In the genomic region with DNA sequence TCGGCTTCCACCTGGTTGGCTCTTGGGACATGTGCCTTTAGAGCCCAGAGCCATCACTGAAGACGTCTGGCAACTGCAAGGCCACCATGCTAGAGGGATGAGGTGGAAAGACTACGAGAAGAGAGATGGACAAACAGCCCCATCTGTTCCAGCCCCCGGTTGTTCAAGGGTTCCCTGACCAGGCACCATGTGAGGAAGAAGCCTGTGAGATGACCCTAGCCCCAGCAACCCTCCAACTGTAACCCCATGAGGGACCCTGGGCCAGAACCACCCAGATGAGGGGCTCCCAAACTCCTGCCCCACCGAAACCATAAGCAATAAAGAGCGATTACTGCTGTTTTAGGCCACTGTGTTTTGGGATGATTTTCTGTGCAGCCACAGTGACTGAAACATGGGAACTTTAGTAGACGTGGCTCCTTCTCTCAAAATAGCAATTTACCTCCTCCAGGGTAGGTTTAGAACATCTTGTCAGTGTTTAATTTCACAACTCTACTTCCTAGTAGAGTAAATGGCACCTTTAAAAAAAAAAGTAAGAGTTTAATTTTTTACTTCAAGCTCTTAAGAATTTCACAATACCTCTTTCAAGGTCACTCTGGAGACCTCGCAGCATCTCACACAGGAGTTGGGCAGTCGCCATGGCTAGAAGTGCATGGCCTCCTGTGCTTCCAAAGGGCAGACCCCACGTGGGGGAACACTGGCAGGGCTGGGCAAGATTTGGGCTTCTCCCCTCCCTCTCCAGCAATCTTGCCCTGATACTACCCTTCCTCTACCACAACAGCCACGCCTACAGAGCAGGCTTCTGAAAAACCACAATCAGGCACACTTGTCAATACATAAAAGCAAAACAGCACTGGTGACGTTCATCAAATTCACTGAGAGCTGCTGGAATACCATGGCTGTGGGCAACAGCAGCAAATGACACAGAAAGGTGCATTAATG, we compare ENCODE assay signal across 10 cellular contexts. TPM values are rescaled to one million over a fixed set of nuclear protein-coding genes. Genes with fewer than 3 reads are reported as not detected.
DNase-seq lines count a peak whose midpoint lies in the region; ATAC-seq and TF ChIP-seq lines count a peak whose summit lies in the region.
"Had no signal": no experiment of that assay in that cellular context is flagged by ENCODE, and none has a peak within 500 bp of the region (broad histone marks: within the 10 kb centered on the region; RNA-seq: fewer than 3 reads in every experiment).

No MANE protein-coding gene starts in this region.

- 67% methylated on average over 12 of the region's 12 CpGs for WGBS in prostate gland

- ATAC-seq in HG03469 (IDR thresholded peaks at IDR 0.05; ENCODE audit: unreplicated experiment) (no peak), HG02759 (IDR thresholded peaks at IDR 0.05; ENCODE audit: unreplicated experiment) (no peak)

- TF ChIP-seq POLR2A in prostate gland (IDR thresholded peaks at IDR 0.05) = no peak

- intact Hi-C loops in prostate gland (cut with DNase I) = no loop called here

- no peaks in the 10 kb centered on the region for H3K27me3 ChIP-seq in prostate gland (replicated peaks; ENCODE audit: insufficient read depth)

- TF ChIP-seq CTCF in coronary artery (IDR thresholded peaks at IDR 0.05) (no peak), prostate gland (IDR thresholded peaks at IDR 0.05) (no peak)

- DNase-seq in KBM-7 = peak; percentile 53
- DNase-seq in activated CD4-positive, alpha-beta T cell treated with anti-CD3 and anti-CD28 coated beads, Interleukin-2, amount 50 U/mL, for 1 hour = peak; percentile 60
- peak; percentile 67 for DNase-seq in coronary artery (ENCODE audit: low spot score)
- DNase-seq in stimulated activated CD4-positive, alpha-beta T cell treated with anti-CD3 and anti-CD28 coated beads, Interleukin-2, amount 100 ng/mL, for 4 hours (ENCODE audit: low read depth) = peak; percentile 22
- DNase-seq in NCI-H1436 treated with DMSO at 0.1 percent for 48 hours (lab: John Stamatoyannopoulos, UW) = no peak
- DNase-seq in prostate gland (ENCODE audit: low spot score) = no peak
- DNase-seq: amygdala, RPMI8226 had no signal

- no peaks in the 10 kb centered on the region for H3K36me3 ChIP-seq in prostate gland

- no peaks in the 10 kb centered on the region for H3K4me1 ChIP-seq in prostate gland (replicated peaks)

- no peak overlapping the region for H3K27ac ChIP-seq in coronary artery
- H3K27ac ChIP-seq in prostate gland = no peak overlapping the region

- H3K9me3 ChIP-seq in prostate gland = no peaks in the 10 kb centered on the region

- no peak overlapping the region for H3K4me3 ChIP-seq in coronary artery
- no peak overlapping the region for H3K4me3 ChIP-seq in prostate gland

- in situ Hi-C loops in KBM-7 (cut with MboI; ENCODE audit: low pct_unique_long_range_greater_than_20kb, low sequenced_read_pairs) = no loop called here

RNA-seq across cellular contexts. Expression of a gene that starts 48.8 kb away (rescaled TPM):
- 10 to 100 TPM in 1 of 2 donors, under 1 TPM in 1; 0.55 to 23.1 TPM for total RNA-seq in prostate gland

Comparison
In these comparisons a context has a peak if more than half of its experiments do, and no peak if none do; other contexts are left out.
1. DNase-seq: peak in KBM-7 (single experiment), activated CD4-positive, alpha-beta T cell treated with anti-CD3 and anti-CD28 coated beads, Interleukin-2, amount 50 U/mL, for 1 hour (single experiment), coronary artery (single experiment) and stimulated activated CD4-positive, alpha-beta T cell treated with anti-CD3 and anti-CD28 coated beads, Interleukin-2, amount 100 ng/mL, for 4 hours (single experiment); none in NCI-H1436 treated with DMSO at 0.1 percent for 48 hours (single experiment) and prostate gland (single experiment).